Comparison of ENCODE assay signal across 19 cellular contexts in genomic region chr9:13529321-13530104, GRCh38.
DNase-seq lines count a peak whose midpoint lies in the region; FAIRE-seq and TF ChIP-seq lines count a peak whose summit lies in the region.
"Had no signal": no experiment of that assay in that cellular context is flagged by ENCODE, and none has a peak within 500 bp of the region (broad histone marks: within the 10 kb centered on the region; RNA-seq: fewer than 3 reads in every experiment).

No MANE protein-coding gene starts in this region.

- DNase-seq in D341Med (ENCODE audit: low spot score) (peak; percentile 58), HT1080 (ENCODE audit: low read depth) (peak; percentile 21), NCI-H748 (lab: John Stamatoyannopoulos, UW; ENCODE audit: unreplicated experiment) (peak; percentile 97), hepatocyte (ENCODE audit: low spot score) (peak; percentile 8), COLO829 (ENCODE audit: low spot score) (no peak), GDM1 (lab: John Stamatoyannopoulos, UW) (no peak), GM12891 (ENCODE audit: insufficient read length, low spot score) (no peak), mucosa of gallbladder (ENCODE audit: low spot score) (no peak)
- DNase-seq: activated CD8-positive, alpha-beta memory T cell treated with anti-CD3 and anti-CD28 coated beads for 24 hours; activated effector memory CD4-positive, alpha-beta T cell treated with Interleukin-2 at 50 U/mL for 16 hours; GF-D8; immature natural killer cell; KG1; mesenchymal stem cell; NCI-H2107; PC-9; spleen had no signal

- no peaks in the 10 kb centered on the region for H4K20me1 ChIP-seq in hepatocyte (ENCODE audit: insufficient read depth, poor library complexity, severe bottlenecking)

- no peaks in the 10 kb centered on the region for H3K9me3 ChIP-seq in hepatocyte (ENCODE audit: low read depth)

- FAIRE-seq in GM12891 (lab: Jason Lieb, UNC) = no peak
- FAIRE-seq: GM19239 had no signal

- no peaks in the 10 kb centered on the region for H3K36me3 ChIP-seq in hepatocyte (replicated peaks; ENCODE audit: insufficient read depth, low read depth)
- H3K36me3 ChIP-seq: spleen had no signal

- no peaks in the 10 kb centered on the region for H3K9me2 ChIP-seq in hepatocyte (replicated peaks; ENCODE audit: insufficient read depth)

- no peak overlapping the region for H3K4me2 ChIP-seq in hepatocyte
- H3K4me2 ChIP-seq: PC-9 had no signal

- H3K27me3 ChIP-seq in hepatocyte = no peaks in the 10 kb centered on the region
- H3K27me3 ChIP-seq: spleen had no signal

- 77% methylated on average over 6 of the region's 6 CpGs for WGBS in hepatocyte (ENCODE audit: low lambda C conversion rate, missing lambda C conversion rate)

- H3K4me1 ChIP-seq in hepatocyte (ENCODE audit: insufficient read depth) = no peaks in the 10 kb centered on the region
- H3K4me1 ChIP-seq: spleen had no signal

- H3K79me2 ChIP-seq in hepatocyte = no peaks in the 10 kb centered on the region

- no peak overlapping the region for H3K4me3 ChIP-seq in hepatocyte
- H3K4me3 ChIP-seq: PC-9, spleen had no signal

- no peak overlapping the region for H2AFZ ChIP-seq in hepatocyte
- H2AFZ ChIP-seq: PC-9 had no signal

- TF ChIP-seq CTCF in hepatocyte (IDR thresholded peaks at IDR 0.05; ENCODE audit: poor library complexity) = no peak

- TF ChIP-seq POLR2A in GM12891 (IDR thresholded peaks at IDR 0.05; ENCODE audit: low read depth, low read length) = no peak

- H3K27ac ChIP-seq in hepatocyte = no peak overlapping the region
- H3K27ac ChIP-seq: PC-9, spleen, VCaP had no signal

TF ChIP-seq in GM12891, 5 proteins besides CTCF, POLR2A, EP300 and RAD21:
- TF ChIP-seq POU2F2 (IDR thresholded peaks at IDR 0.05; ENCODE audit: low read depth, low read length) = no peak
- no peak for TF ChIP-seq SPI1 (IDR thresholded peaks at IDR 0.05; ENCODE audit: low read depth, low read length)
- TF ChIP-seq PAX5 (IDR thresholded peaks at IDR 0.05; ENCODE audit: insufficient read depth, low read length, severe bottlenecking) = no peak
- TF ChIP-seq POLR2AphosphoS5 (IDR thresholded peaks at IDR 0.05; ENCODE audit: low read depth, low read length) = no peak
- no peak for TF ChIP-seq TAF1 (IDR thresholded peaks at IDR 0.05; ENCODE audit: low read depth, low read length)

Comparison
In these comparisons a context has a peak if more than half of its experiments do, and no peak if none do; other contexts are left out.
1. DNase-seq: peak in D341Med (single experiment), HT1080 (single experiment), NCI-H748 (single experiment) and hepatocyte (single experiment); none in COLO829 (single experiment), GDM1 (single experiment), GM12891 (single experiment) and mucosa of gallbladder (single experiment).